1 cellular context compared by ENCODE assay signal in the genomic region with DNA sequence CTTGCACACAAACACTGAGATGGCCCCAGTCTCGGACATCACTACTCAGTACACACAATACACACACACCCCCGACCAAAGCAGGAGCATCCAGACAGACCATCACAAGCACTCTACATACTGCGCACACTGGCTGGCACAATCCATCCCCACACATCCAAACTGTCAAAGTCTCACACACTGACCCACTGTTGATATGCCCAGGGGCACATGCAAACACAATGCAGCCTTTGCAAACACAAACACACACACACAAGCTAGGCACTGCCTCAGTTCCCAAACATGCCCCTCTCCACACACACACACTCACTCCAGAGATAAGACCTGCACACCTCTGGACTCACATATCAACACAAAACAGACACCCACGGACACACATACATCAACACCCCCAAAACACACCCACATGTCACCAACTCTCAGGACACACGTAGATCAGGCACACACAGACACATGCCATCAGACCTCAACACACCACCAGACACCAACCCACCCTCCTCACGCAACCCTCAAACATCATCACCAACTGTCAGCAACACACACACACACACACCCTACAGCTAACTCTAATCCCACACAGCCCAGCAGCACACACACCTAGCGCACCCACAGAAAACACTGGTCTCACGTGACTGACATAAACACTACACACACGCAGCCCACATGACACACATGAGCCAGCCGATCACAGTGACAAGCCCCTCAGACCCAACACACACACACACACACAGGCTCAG.
A peak's percentile ranks its signal among the peaks of the same experiment; 100 is the strongest.
TF ChIP-seq lines count a peak whose summit lies in the region.

No MANE protein-coding gene starts in this region.

TF ChIP-seq in HEK293, 187 proteins besides CTCF, POLR2A, EP300 and RAD21 (continued from another document):
- TF ChIP-seq, protein P1, sequence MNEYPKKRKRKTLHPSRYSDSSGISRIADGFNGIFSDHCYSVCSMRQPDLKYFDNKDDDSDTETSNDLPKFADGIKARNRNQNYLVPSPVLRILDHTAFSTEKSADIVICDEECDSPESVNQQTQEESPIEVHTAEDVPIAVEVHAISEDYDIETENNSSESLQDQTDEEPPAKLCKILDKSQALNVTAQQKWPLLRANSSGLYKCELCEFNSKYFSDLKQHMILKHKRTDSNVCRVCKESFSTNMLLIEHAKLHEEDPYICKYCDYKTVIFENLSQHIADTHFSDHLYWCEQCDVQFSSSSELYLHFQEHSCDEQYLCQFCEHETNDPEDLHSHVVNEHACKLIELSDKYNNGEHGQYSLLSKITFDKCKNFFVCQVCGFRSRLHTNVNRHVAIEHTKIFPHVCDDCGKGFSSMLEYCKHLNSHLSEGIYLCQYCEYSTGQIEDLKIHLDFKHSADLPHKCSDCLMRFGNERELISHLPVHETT (tag by site-specific recombination; IDR thresholded peaks at IDR 0.05): peak; percentile 61
- TF ChIP-seq ZNF571 (tag by site-specific recombination; IDR thresholded peaks at IDR 0.05) (no peak), ZNF133 (tag by site-specific recombination; IDR thresholded peaks at IDR 0.05) (no peak), ZNF423 (tag by site-specific recombination; IDR thresholded peaks at IDR 0.05) (no peak), WT1 (tag by site-specific recombination; IDR thresholded peaks at IDR 0.05) (0 out of 2 replicates have a peak, but pooled peaks have one; percentile 42), ZNF843 (tag by site-specific recombination; IDR thresholded peaks at IDR 0.05) (no peak), ZFP3 (tag by site-specific recombination; IDR thresholded peaks at IDR 0.05; ENCODE audit: low read depth) (no peak), ZNF558 (tag by site-specific recombination; IDR thresholded peaks at IDR 0.05) (no peak), SP3 (tag by site-specific recombination; IDR thresholded peaks at IDR 0.05) (no peak), ZFP37 (tag by site-specific recombination; IDR thresholded peaks at IDR 0.05) (no peak), ZNF501 (tag by site-specific recombination; IDR thresholded peaks at IDR 0.05) (peak; percentile 51; the same call in 1 of the 2 replicates), ZNF311 (tag by site-specific recombination; IDR thresholded peaks at IDR 0.05; ENCODE audit: borderline replicate concordance) (peak; percentile 96; the same call in 1 of the 2 replicates), ZNF629 (tag by site-specific recombination; IDR thresholded peaks at IDR 0.05) (no peak), ZNF112 (tag by site-specific recombination; IDR thresholded peaks at IDR 0.05) (no peak; the same call in 1 of the 2 replicates), ZNF76 (tag by site-specific recombination; IDR thresholded peaks at IDR 0.05; ENCODE audit: borderline replicate concordance, low read depth) (no peak; the same call in 1 of the 2 replicates), ZNF560 (tag by site-specific recombination; IDR thresholded peaks at IDR 0.05; ENCODE audit: borderline replicate concordance) (no peak), ZNF114 (tag by site-specific recombination; IDR thresholded peaks at IDR 0.05) (peak; percentile 69; the same call in 1 of the 2 replicates), ZNF416 (tag by site-specific recombination; IDR thresholded peaks at IDR 0.05) (no peak; the same call in 1 of the 2 replicates)
- TF ChIP-seq, protein P2, sequence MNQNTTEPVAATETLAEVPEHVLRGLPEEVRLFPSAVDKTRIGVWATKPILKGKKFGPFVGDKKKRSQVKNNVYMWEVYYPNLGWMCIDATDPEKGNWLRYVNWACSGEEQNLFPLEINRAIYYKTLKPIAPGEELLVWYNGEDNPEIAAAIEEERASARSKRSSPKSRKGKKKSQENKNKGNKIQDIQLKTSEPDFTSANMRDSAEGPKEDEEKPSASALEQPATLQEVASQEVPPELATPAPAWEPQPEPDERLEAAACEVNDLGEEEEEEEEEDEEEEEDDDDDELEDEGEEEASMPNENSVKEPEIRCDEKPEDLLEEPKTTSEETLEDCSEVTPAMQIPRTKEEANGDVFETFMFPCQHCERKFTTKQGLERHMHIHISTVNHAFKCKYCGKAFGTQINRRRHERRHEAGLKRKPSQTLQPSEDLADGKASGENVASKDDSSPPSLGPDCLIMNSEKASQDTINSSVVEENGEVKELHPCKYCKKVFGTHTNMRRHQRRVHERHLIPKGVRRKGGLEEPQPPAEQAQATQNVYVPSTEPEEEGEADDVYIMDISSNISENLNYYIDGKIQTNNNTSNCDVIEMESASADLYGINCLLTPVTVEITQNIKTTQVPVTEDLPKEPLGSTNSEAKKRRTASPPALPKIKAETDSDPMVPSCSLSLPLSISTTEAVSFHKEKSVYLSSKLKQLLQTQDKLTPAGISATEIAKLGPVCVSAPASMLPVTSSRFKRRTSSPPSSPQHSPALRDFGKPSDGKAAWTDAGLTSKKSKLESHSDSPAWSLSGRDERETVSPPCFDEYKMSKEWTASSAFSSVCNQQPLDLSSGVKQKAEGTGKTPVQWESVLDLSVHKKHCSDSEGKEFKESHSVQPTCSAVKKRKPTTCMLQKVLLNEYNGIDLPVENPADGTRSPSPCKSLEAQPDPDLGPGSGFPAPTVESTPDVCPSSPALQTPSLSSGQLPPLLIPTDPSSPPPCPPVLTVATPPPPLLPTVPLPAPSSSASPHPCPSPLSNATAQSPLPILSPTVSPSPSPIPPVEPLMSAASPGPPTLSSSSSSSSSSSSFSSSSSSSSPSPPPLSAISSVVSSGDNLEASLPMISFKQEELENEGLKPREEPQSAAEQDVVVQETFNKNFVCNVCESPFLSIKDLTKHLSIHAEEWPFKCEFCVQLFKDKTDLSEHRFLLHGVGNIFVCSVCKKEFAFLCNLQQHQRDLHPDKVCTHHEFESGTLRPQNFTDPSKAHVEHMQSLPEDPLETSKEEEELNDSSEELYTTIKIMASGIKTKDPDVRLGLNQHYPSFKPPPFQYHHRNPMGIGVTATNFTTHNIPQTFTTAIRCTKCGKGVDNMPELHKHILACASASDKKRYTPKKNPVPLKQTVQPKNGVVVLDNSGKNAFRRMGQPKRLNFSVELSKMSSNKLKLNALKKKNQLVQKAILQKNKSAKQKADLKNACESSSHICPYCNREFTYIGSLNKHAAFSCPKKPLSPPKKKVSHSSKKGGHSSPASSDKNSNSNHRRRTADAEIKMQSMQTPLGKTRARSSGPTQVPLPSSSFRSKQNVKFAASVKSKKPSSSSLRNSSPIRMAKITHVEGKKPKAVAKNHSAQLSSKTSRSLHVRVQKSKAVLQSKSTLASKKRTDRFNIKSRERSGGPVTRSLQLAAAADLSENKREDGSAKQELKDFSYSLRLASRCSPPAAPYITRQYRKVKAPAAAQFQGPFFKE (tag by site-specific recombination; IDR thresholded peaks at IDR 0.05; ENCODE audit: borderline replicate concordance): no peak
- TF ChIP-seq, protein P3, sequence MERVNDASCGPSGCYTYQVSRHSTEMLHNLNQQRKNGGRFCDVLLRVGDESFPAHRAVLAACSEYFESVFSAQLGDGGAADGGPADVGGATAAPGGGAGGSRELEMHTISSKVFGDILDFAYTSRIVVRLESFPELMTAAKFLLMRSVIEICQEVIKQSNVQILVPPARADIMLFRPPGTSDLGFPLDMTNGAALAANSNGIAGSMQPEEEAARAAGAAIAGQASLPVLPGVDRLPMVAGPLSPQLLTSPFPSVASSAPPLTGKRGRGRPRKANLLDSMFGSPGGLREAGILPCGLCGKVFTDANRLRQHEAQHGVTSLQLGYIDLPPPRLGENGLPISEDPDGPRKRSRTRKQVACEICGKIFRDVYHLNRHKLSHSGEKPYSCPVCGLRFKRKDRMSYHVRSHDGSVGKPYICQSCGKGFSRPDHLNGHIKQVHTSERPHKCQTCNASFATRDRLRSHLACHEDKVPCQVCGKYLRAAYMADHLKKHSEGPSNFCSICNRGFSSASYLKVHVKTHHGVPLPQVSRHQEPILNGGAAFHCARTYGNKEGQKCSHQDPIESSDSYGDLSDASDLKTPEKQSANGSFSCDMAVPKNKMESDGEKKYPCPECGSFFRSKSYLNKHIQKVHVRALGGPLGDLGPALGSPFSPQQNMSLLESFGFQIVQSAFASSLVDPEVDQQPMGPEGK (tag by site-specific recombination; IDR thresholded peaks at IDR 0.05): peak; percentile 74
